30 cellular contexts compared by ENCODE assay signal in the genomic region with DNA sequence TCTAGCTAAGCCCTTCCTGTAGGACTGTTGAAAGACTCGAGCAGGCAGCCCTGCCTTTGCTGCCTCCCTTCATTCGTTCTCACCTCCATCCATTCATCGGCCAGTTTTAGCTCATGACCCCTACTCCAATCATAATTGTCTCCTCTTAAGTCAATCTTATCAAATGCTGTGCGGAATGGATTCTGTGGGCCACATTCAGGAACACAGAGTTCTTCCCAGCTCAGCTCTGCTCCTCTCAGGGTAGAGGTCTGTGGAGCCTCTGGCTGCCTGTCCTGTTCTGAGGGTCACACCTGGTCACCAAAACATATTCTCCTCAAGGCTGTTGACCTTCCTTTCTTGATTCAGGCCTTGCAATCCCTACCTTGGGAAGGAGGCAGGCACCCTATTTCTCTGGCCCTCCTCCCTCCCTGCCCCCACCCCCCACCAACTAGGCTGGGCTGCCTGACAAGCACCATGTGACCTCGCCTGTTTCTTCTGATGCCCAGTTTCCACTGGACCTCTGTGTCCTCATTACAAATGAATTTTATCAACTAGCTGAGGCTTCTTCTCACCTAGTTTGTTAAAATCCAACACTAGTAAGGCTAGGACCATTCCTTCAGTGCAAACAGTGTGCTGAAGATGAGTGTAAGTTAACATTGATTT. TPM values are rescaled to one million over a fixed set of nuclear protein-coding genes. Genes with fewer than 3 reads are reported as not detected.
"Had no signal": no experiment of that assay in that cellular context is flagged by ENCODE, and none has a peak within 500 bp of the region (broad histone marks: within the 10 kb centered on the region; RNA-seq: fewer than 3 reads in every experiment).

No MANE protein-coding gene starts in this region.

- H3K4me3 Mint-ChIP-seq: naive B cell; natural killer cell; nephron progenitor cell; neural progenitor cell; stimulated activated naive B cell treated with anti-CD40 and anti-IgM and Interleukin-4, amounts not matched to agents 10 μg/mL and 1 μg/mL and 100 μg/mL, for 72 hours; stimulated activated naive CD8-positive, alpha-beta T cell treated with anti-CD3 and anti-CD28 coated beads, Interleukin-15, Interleukin-2, amounts not matched to agents 100 ng/mL and 50 ng/mL, for 24 hours had no signal

- H3K27ac Mint-ChIP-seq: naive B cell; natural killer cell; nephron progenitor cell; neural progenitor cell; stimulated activated naive B cell treated with anti-CD40 and anti-IgM and Interleukin-4, amounts not matched to agents 10 μg/mL and 1 μg/mL and 100 μg/mL, for 72 hours; stimulated activated naive CD8-positive, alpha-beta T cell treated with anti-CD3 and anti-CD28 coated beads, Interleukin-15, Interleukin-2, amounts not matched to agents 100 ng/mL and 50 ng/mL, for 24 hours had no signal

- DNase-seq: head of caudate nucleus; islet precursor cell; lower lobe of right lung; mammary epithelial cell; mesenchymal stem cell; naive B cell; natural killer cell; nephron progenitor cell; occipital lobe; psoas muscle; stimulated activated CD4-positive, alpha-beta T cell treated with anti-CD3 and anti-CD28 coated beads, Interleukin-12 subunit alpha, Interleukin-12 subunit beta, amount 100 ng/mL, for 4 hours; stimulated activated CD4-positive, alpha-beta T cell treated with anti-CD3 and anti-CD28 coated beads, Interleukin-15, amount 100 ng/mL, for 24 hours; stimulated activated CD4-positive, alpha-beta T cell treated with anti-CD3 and anti-CD28 coated beads, Interleukin-2, amount 100 ng/mL, for 24 hours; stimulated activated CD4-positive, alpha-beta T cell treated with anti-CD3 and anti-CD28 coated beads, Interleukin-4, amount 100 ng/mL, for 1 hour; stimulated activated naive B cell treated with anti-CD40 and anti-IgM and Interleukin-4, amounts not matched to agents 10 μg/mL and 1 μg/mL and 100 μg/mL, for 72 hours; tibial artery; trophoblast cell; upper lobe of right lung had no signal

- H3K4me3 ChIP-seq: hepatocyte, lower lobe of right lung, neural progenitor cell, psoas muscle, skin epidermis, suprapubic skin, thoracic aorta, tibial artery, upper lobe of right lung had no signal

- H3K27me3 ChIP-seq: hepatocyte, neural progenitor cell, neutrophil, suprapubic skin, tibial artery, upper lobe of right lung had no signal

- H3K9me3 ChIP-seq: neutrophil, psoas muscle, suprapubic skin had no signal

- H3K4me1 Mint-ChIP-seq: naive B cell; natural killer cell; nephron progenitor cell; neural progenitor cell; stimulated activated naive B cell treated with anti-CD40 and anti-IgM and Interleukin-4, amounts not matched to agents 10 μg/mL and 1 μg/mL and 100 μg/mL, for 72 hours had no signal

- H3K36me3 Mint-ChIP-seq: naive B cell, natural killer cell, neural progenitor cell had no signal

- H3K9me3 Mint-ChIP-seq: stimulated activated naive CD8-positive, alpha-beta T cell treated with anti-CD3 and anti-CD28 coated beads, Interleukin-15, Interleukin-2, amounts not matched to agents 100 ng/mL and 50 ng/mL, for 24 hours had no signal

- H3K27ac ChIP-seq: hepatocyte, lower lobe of right lung, neural progenitor cell, neutrophil, parathyroid adenoma, psoas muscle, skin epidermis, suprapubic skin, thoracic aorta, tibial artery, upper lobe of right lung had no signal

- H3K36me3 ChIP-seq: lower lobe of right lung, neural progenitor cell, neutrophil, suprapubic skin, thoracic aorta, tibial artery, upper lobe of right lung had no signal

- H3K27me3 Mint-ChIP-seq: naive B cell; stimulated activated naive B cell treated with anti-CD40 and anti-IgM and Interleukin-4, amounts not matched to agents 10 μg/mL and 1 μg/mL and 100 μg/mL, for 72 hours had no signal

- ATAC-seq: lower lobe of right lung; natural killer cell; psoas muscle; sciatic nerve; stimulated activated naive B cell treated with anti-CD40 and anti-IgM and Interleukin-4, amounts not matched to agents 10 μg/mL and 1 μg/mL and 100 μg/mL, for 72 hours; upper lobe of right lung had no signal

- H3K4me1 ChIP-seq: lower lobe of right lung, neural progenitor cell, parathyroid adenoma, psoas muscle, suprapubic skin, tibial artery, upper lobe of right lung had no signal

RNA-seq across cellular contexts. Expression of a gene that starts 3.5 kb away (rescaled TPM):
- total RNA-seq: hepatocyte, liver, mononuclear cell, natural killer cell, osteocyte, psoas muscle, thoracic aorta had no signal
- polyA plus RNA-seq: hepatocyte, liver, psoas muscle had no signal
